Comparison of ENCODE assay signal across 16 cellular contexts in genomic region chr7:158015403-158016116, GRCh38.
DNase-seq lines count a peak whose midpoint lies in the region; ATAC-seq and TF ChIP-seq lines count a peak whose summit lies in the region.
"Had no signal": no experiment of that assay in that cellular context is flagged by ENCODE, and none has a peak within 500 bp of the region (broad histone marks: within the 10 kb centered on the region; RNA-seq: fewer than 3 reads in every experiment).

No MANE protein-coding gene starts in this region.

- TF ChIP-seq POLR2A in suprapubic skin (IDR thresholded peaks at IDR 0.05), result no peak

- peak overlapping the region; percentile 64 for H3K9ac ChIP-seq in NT2/D1 (ENCODE audit: insufficient read length, low read depth)

- no peak for TF ChIP-seq CTCF in suprapubic skin (IDR thresholded peaks at IDR 0.05)

- peaks cover 9% of the 10 kb centered on the region for H3K4me1 ChIP-seq in NT2/D1 (ENCODE audit: insufficient read depth, insufficient read length)
- H3K4me1 ChIP-seq in suprapubic skin, result peaks cover 21% of the 10 kb centered on the region

- ATAC-seq in left lobe of liver (peak; percentile 30), HG03457 (IDR thresholded peaks at IDR 0.05; ENCODE audit: unreplicated experiment) (no peak), GM19463 (IDR thresholded peaks at IDR 0.05; ENCODE audit: unreplicated experiment) (no peak)
- ATAC-seq: activated T-helper 17 cell treated with anti-CD3 and anti-CD28 coated beads, Interleukin-2, amount 50 U/mL, for 72 hours; GM12878; K562; stimulated activated naive CD8-positive, alpha-beta T cell treated with anti-CD3 and anti-CD28 coated beads, Interleukin-15, Interleukin-2, amounts not matched to agents 100 U/mL and 50 U/mL, for 24 hours had no signal

- H3K4me3 ChIP-seq in NT2/D1 (ENCODE audit: insufficient read length, low read depth) (peak overlapping the region; percentile 42), suprapubic skin (peak overlapping the region; percentile 22)
- H3K4me3 ChIP-seq: GM12878, K562 had no signal

- H3K27me3 ChIP-seq in NT2/D1 (ENCODE audit: insufficient read depth, insufficient read length) (peaks cover 56% of the 10 kb centered on the region), suprapubic skin (peaks cover 8% of the 10 kb centered on the region)

- no peaks in the 10 kb centered on the region for H3K36me3 ChIP-seq in NT2/D1 (ENCODE audit: insufficient read depth, insufficient read length, low read length)
- no peaks in the 10 kb centered on the region for H3K36me3 ChIP-seq in suprapubic skin

- WGBS in suprapubic skin, result 48% methylated on average over 18 of the region's 18 CpGs

- no peak overlapping the region for H3K27ac ChIP-seq in suprapubic skin

- H3K9me3 ChIP-seq in NT2/D1 (ENCODE audit: insufficient read depth, low read length) (no peaks in the 10 kb centered on the region), suprapubic skin (no peaks in the 10 kb centered on the region)

- DNase-seq in NCI-H1436 (lab: John Stamatoyannopoulos, UW), result peak; percentile 49
- DNase-seq in NCI-H1436 treated with DMSO at 0.1 percent for 48 hours (lab: John Stamatoyannopoulos, UW), result no peak
- DNase-seq in NT2/D1 (ENCODE audit: low read depth, low spot score), result no peak
- no peak for DNase-seq in left lobe of liver (ENCODE audit: low spot score)
- DNase-seq in suprapubic skin (ENCODE audit: low spot score in 2 of 2), result peak; percentile 40 to 52
- DNase-seq in activated gamma-delta T cell treated with Interleukin-2 at 50 U/mL for 16 hours, result no peak
- DNase-seq: activated CD4-positive, alpha-beta T cell treated with anti-CD3 and anti-CD28 coated beads for 4 hours; cerebellar nuclear complex; stimulated activated CD4-positive, alpha-beta T cell treated with anti-CD3 and anti-CD28 coated beads, Interleukin-2, amount 100 ng/mL, for 24 hours; stimulated activated naive CD8-positive, alpha-beta T cell treated with anti-CD3 and anti-CD28 coated beads, Interleukin-15, Interleukin-2, amounts not matched to agents 100 U/mL and 50 U/mL, for 24 hours; SW 1271 had no signal

- no peak for TF ChIP-seq EP300 in suprapubic skin (IDR thresholded peaks at IDR 0.05)

Comparison
In these comparisons a context has a peak if more than half of its experiments do, and no peak if none do; other contexts are left out.
1. DNase-seq: peak in NCI-H1436 (single experiment) and suprapubic skin (2 of 2); none in NCI-H1436 treated with DMSO at 0.1 percent for 48 hours (single experiment), NT2/D1 (single experiment), left lobe of liver (single experiment) and activated gamma-delta T cell treated with Interleukin-2 at 50 U/mL for 16 hours (single experiment).